ENCODE assay signal across 1 cellular context in genomic region chr3:102354818-102355515, GRCh38.
TF ChIP-seq lines count a peak whose summit lies in the region.

No MANE protein-coding gene starts in this region.

TF ChIP-seq in K562, 482 proteins besides CTCF, POLR2A, EP300 and RAD21 (continued from another document):
- TF ChIP-seq CEBPG (CRISPR knock-in tag; IDR thresholded peaks at IDR 0.05) (no peak), CEBPG (tag; conservative IDR thresholded peaks at IDR 0.05 in 1 of 2, IDR thresholded peaks at IDR 0.05 in 1 of 2) (peak in 1 of 2 experiments; percentile 52; a peak in 2 of 4 replicates), TEAD2 (tag; IDR thresholded peaks at IDR 0.05) (no peak), NFIX (CRISPR knock-in tag; IDR thresholded peaks at IDR 0.05; ENCODE audit: low read depth) (no peak), MTF1 (CRISPR knock-in tag; IDR thresholded peaks at IDR 0.05; ENCODE audit: borderline replicate concordance) (no peak), ZNF239 (CRISPR knock-in tag; IDR thresholded peaks at IDR 0.05) (peak; percentile 74), CBFA2T3 (IDR thresholded peaks at IDR 0.05) (no peak), HNRNPL (IDR thresholded peaks at IDR 0.05; ENCODE audit: low read depth, low read length) (no peak), ATF3 (IDR thresholded peaks at IDR 0.05) (peak; percentile 62; the same call in 1 of the 2 replicates), ATF3 (CRISPR knock-in tag; conservative IDR thresholded peaks at IDR 0.05) (no peak), ZBTB11 (CRISPR knock-in tag; IDR thresholded peaks at IDR 0.05) (no peak), ZNF75A (CRISPR knock-in tag; IDR thresholded peaks at IDR 0.05) (no peak), HDGF (IDR thresholded peaks at IDR 0.05) (no peak), ZNF324 (CRISPR knock-in tag; IDR thresholded peaks at IDR 0.05) (no peak), CBX1 (IDR thresholded peaks at IDR 0.05; ENCODE audit: low read depth) (no peak), SMARCA5 (IDR thresholded peaks at IDR 0.05) (no peak), HDAC8 (tag; IDR thresholded peaks at IDR 0.05) (no peak), NFXL1 (CRISPR knock-in tag; IDR thresholded peaks at IDR 0.05) (no peak), FOXA3 (CRISPR knock-in tag; conservative IDR thresholded peaks at IDR 0.05 in 1 of 2, IDR thresholded peaks at IDR 0.05 in 1 of 2) (peak in 1 of 2 experiments; percentile 83; a peak in 2 of 4 replicates), CSDE1 (IDR thresholded peaks at IDR 0.05) (no peak), ZNF175 (CRISPR knock-in tag; IDR thresholded peaks at IDR 0.05; ENCODE audit: low read depth) (peak; percentile 34; the same call in 1 of the 2 replicates), RERE (CRISPR knock-in tag; IDR thresholded peaks at IDR 0.05; ENCODE audit: borderline replicate concordance) (no peak), ZNF79 (CRISPR knock-in tag; IDR thresholded peaks at IDR 0.05; ENCODE audit: low read depth) (peak; percentile 95), MYC (IDR thresholded peaks at IDR 0.05; ENCODE audit: low read depth, low read length) (no peak), MYC (CRISPR knock-in tag; IDR thresholded peaks at IDR 0.05; ENCODE audit: borderline replicate concordance, low read depth) (no peak), ZNF586 (CRISPR knock-in tag; conservative IDR thresholded peaks at IDR 0.05) (0 out of 2 replicates have a peak, but pooled peaks have one; percentile 13), POU5F1 (IDR thresholded peaks at IDR 0.05; ENCODE audit: borderline replicate concordance, low read depth, low read length, partially characterized antibody) (no peak), SIN3A (IDR thresholded peaks at IDR 0.05; ENCODE audit: borderline replicate concordance in 2 of 2, control insufficient read depth in 1 of 2, low read depth in 2 of 2, low read length in 2 of 2) (no peak), ZBTB2 (IDR thresholded peaks at IDR 0.05) (no peak), TCFL5 (CRISPR knock-in tag; conservative IDR thresholded peaks at IDR 0.05) (no peak)
